Comparison of ENCODE assay signal across 22 cellular contexts in genomic region chr2:136255127-136255526, GRCh38.
"Had no signal": no experiment of that assay in that cellular context is flagged by ENCODE, and none has a peak within 500 bp of the region (broad histone marks: within the 10 kb centered on the region; RNA-seq: fewer than 3 reads in every experiment).

No MANE protein-coding gene starts in this region.

- H3K4me1 ChIP-seq: gastrocnemius medialis, sigmoid colon, vagina had no signal

- H3K4me3 ChIP-seq: adrenal gland, coronary artery, gastrocnemius medialis, mucosa of descending colon, sigmoid colon, tibial nerve, vagina had no signal

- H3K9me3 ChIP-seq: adrenal gland, gastrocnemius medialis, mucosa of descending colon, sigmoid colon, tibial nerve, vagina had no signal

- DNase-seq: activated CD4-positive, alpha-beta T cell treated with anti-CD3 and anti-CD28 coated beads, Interleukin-2, amount 50 U/mL, for 1 hour; activated naive CD4-positive, alpha-beta T cell treated with Interleukin-2 at 50 U/mL for 16 hours; activated T-cell treated with anti-CD3 and anti-CD28 coated beads, Interleukin-2, amount 50 U/mL, for 48 hours; adrenal gland; caudate nucleus; effector CD8-positive, alpha-beta T cell; gastrocnemius medialis; islet precursor cell; mammary epithelial cell; mucosa of descending colon; sigmoid colon; stimulated activated CD4-positive, alpha-beta T cell treated with anti-CD3 and anti-CD28 coated beads, Interleukin-12 subunit alpha, Interleukin-12 subunit beta, amount 100 ng/mL, for 4 hours; stimulated activated CD4-positive, alpha-beta T cell treated with anti-CD3 and anti-CD28 coated beads, Interleukin-2, amount 100 ng/mL, for 48 hours; stimulated activated CD8-positive, alpha-beta memory T cell treated with anti-CD3 and anti-CD28 coated beads, Interleukin-4, amount 100 ng/mL, for 48 hours; T-helper 17 cell had no signal

- H3K9me3 Mint-ChIP-seq: WTC11 had no signal

- H3K27me3 Mint-ChIP-seq: T-helper 17 cell had no signal

- H3K27ac Mint-ChIP-seq: nephron, WTC11 had no signal

- H3K27me3 ChIP-seq: adrenal gland, gastrocnemius medialis, sigmoid colon, tibial nerve, vagina had no signal

- H3K36me3 ChIP-seq: adrenal gland, gastrocnemius medialis, sigmoid colon, tibial nerve, vagina had no signal

- H3K36me3 Mint-ChIP-seq: WTC11 had no signal

- H3K27ac ChIP-seq: coronary artery, epithelial cell of prostate, gastrocnemius medialis, sigmoid colon, vagina had no signal

- H3K4me1 Mint-ChIP-seq: WTC11 had no signal

- H3K4me3 Mint-ChIP-seq: nephron, T-helper 17 cell, WTC11 had no signal

- ATAC-seq: gastrocnemius medialis, left lobe of liver, WTC11 had no signal
